In genomic region chr17:45584092-45585036, GRCh38 we compare ENCODE assay signal across 8 cellular contexts.
A peak's percentile ranks its signal among the peaks of the same experiment; 100 is the strongest.
DNase-seq lines count a peak whose midpoint lies in the region; TF ChIP-seq lines count a peak whose summit lies in the region.

No MANE protein-coding gene starts in this region.

- H3K27me3 ChIP-seq in HAP-1 (ENCODE audit: low read depth): no peaks in the 10 kb centered on the region
- H3K27me3 ChIP-seq in MM.1S (replicated peaks; ENCODE audit: insufficient read depth, low read length): no peaks in the 10 kb centered on the region

- in situ Hi-C loops in HAP-1 (cut with MboI; ENCODE audit: low sequenced_read_pairs): loop anchor here (25.0 kb wide), 1 partner anchor 678 kb away; no protein-coding TSS in a partner anchor

- H3K9me2 ChIP-seq in MM.1S (replicated peaks; ENCODE audit: insufficient read depth, low read length): no peaks in the 10 kb centered on the region

- H3K4me2 ChIP-seq in MM.1S (ENCODE audit: low read depth, low read length): peak overlapping the region; percentile 78

- H3K36me3 ChIP-seq in HAP-1 (replicated peaks): peaks cover 17% of the 10 kb centered on the region
- 0 out of 2 replicates have a peak, but pooled peaks cover 5% of the 10 kb centered on the region for H3K36me3 ChIP-seq in MM.1S (replicated peaks; ENCODE audit: insufficient read depth, low read length)

- no peaks in the 10 kb centered on the region for H4K20me1 ChIP-seq in MM.1S (ENCODE audit: insufficient read depth, low read length)

- H3F3A ChIP-seq in MM.1S (ENCODE audit: insufficient read depth, low read length): peaks cover 14% of the 10 kb centered on the region

- H3K9ac ChIP-seq in MM.1S (ENCODE audit: low read length): peak overlapping the region; percentile 92

- H3K4me3 ChIP-seq in HAP-1 (peak overlapping the region; percentile 58), MM.1S (ENCODE audit: low read length) (peak overlapping the region; percentile 85)

- H3K27me3 Mint-ChIP-seq in glutamatergic neuron (ENCODE audit: unreplicated experiment): peaks cover 9% of the 10 kb centered on the region

- H3K4me1 Mint-ChIP-seq in glutamatergic neuron (ENCODE audit: low read depth, unreplicated experiment): peaks cover 8% of the 10 kb centered on the region

- H3K27ac ChIP-seq in MM.1S (ENCODE audit: low read length): peak overlapping the region; percentile 92

- TF ChIP-seq CTCF in MM.1S (IDR thresholded peaks at IDR 0.05; ENCODE audit: low read length) (no peak), glutamatergic neuron (IDR thresholded peaks at IDR 0.05; ENCODE audit: partially characterized antibody, unreplicated experiment) (no peak)

- peak; percentile 82 for DNase-seq in ELF-1 (ENCODE audit: low read depth, low spot score)
- peak; percentile 75 to 77 for DNase-seq in HAP-1 (ENCODE audit: low spot score in 2 of 2)
- peak; percentile 92 for DNase-seq in MM.1S
- peak; percentile 80 for DNase-seq in activated effector memory CD4-positive, alpha-beta T cell treated with Interleukin-2 at 50 U/mL for 16 hours
- peak; percentile 76 for DNase-seq in glutamatergic neuron
- peak; percentile 73 for DNase-seq in pons (ENCODE audit: low spot score)
- peak; percentile 82 for DNase-seq in ureter (ENCODE audit: low spot score)
- no peak for DNase-seq in NCI-H526 treated with DMSO at 0.1 percent for 48 hours (lab: John Stamatoyannopoulos, UW)

- peak overlapping the region; percentile 67 for H2AFZ ChIP-seq in MM.1S (ENCODE audit: low read length)

- H3K79me2 ChIP-seq in MM.1S (ENCODE audit: low read length): peaks cover 50% of the 10 kb centered on the region

- peak overlapping the region; percentile 98 for H3K27ac Mint-ChIP-seq in glutamatergic neuron (ENCODE audit: unreplicated experiment)

- H3K4me3 Mint-ChIP-seq in glutamatergic neuron (ENCODE audit: unreplicated experiment): peak overlapping the region; percentile 92

- peaks cover 10% of the 10 kb centered on the region for H3K36me3 Mint-ChIP-seq in glutamatergic neuron (ENCODE audit: unreplicated experiment)

- H3K4me1 ChIP-seq in HAP-1 (peaks cover 8% of the 10 kb centered on the region), MM.1S (ENCODE audit: low read length) (peaks cover 4% of the 10 kb centered on the region; the same call in 1 of the 2 replicates)

- H3K9me3 ChIP-seq in HAP-1: no peaks in the 10 kb centered on the region
- no peaks in the 10 kb centered on the region for H3K9me3 ChIP-seq in MM.1S (replicated peaks; ENCODE audit: insufficient read depth, low read length)

- H3K9me3 Mint-ChIP-seq in glutamatergic neuron (ENCODE audit: unreplicated experiment): peaks cover 8% of the 10 kb centered on the region
